Comparison of ENCODE assay signal across 10 cellular contexts in genomic region chr16:69691980-69692911, GRCh38. TPM values are rescaled to one million over a fixed set of nuclear protein-coding genes. Genes with fewer than 3 reads are reported as not detected.
DNase-seq lines count a peak whose midpoint lies in the region; ATAC-seq, FAIRE-seq and TF ChIP-seq lines count a peak whose summit lies in the region.
"Had no signal": no experiment of that assay in that cellular context is flagged by ENCODE, and none has a peak within 500 bp of the region (broad histone marks: within the 10 kb centered on the region; RNA-seq: fewer than 3 reads in every experiment).

No MANE protein-coding gene starts in this region.

- no peak overlapping the region for H3K23ac ChIP-seq in IMR-90 (ENCODE audit: low read depth, low read length)

- peaks cover 40% of the 10 kb centered on the region for H3K36me3 ChIP-seq in IMR-90 (ENCODE audit: control insufficient read depth, insufficient read depth, low read length)
- H3K36me3 ChIP-seq in pancreas: peaks cover 0 to 48% (median 28%) of the 10 kb centered on the region in 3 donors

- FAIRE-seq in pancreas (lab: Jason Lieb, UNC): no peak
- FAIRE-seq: A204.1 had no signal

- no peak overlapping the region for H3K4me2 ChIP-seq in IMR-90 (ENCODE audit: low read depth, low read length)

- H3K79me1 ChIP-seq in IMR-90 (ENCODE audit: low read depth in 1 of 2, low read length in 2 of 2): peaks cover 19 to 44% of the 10 kb centered on the region in 2 experiments

- no peak overlapping the region for H3K4ac ChIP-seq in IMR-90 (ENCODE audit: low read depth, low read length)

- peaks cover 18% of the 10 kb centered on the region; the same call in 1 of the 2 replicates for H4K20me1 ChIP-seq in IMR-90 (ENCODE audit: insufficient read depth, low read length)

- CTCF ChIA-PET in IMR-90 (lab: Yijun Ruan, JAX): no interaction called here

- no peak for TF ChIP-seq POLR2A in IMR-90 (IDR thresholded peaks at IDR 0.05; ENCODE audit: low read depth, low read length)

- peaks cover 12% of the 10 kb centered on the region for H3K4me1 Mint-ChIP-seq in chondrocyte (ENCODE audit: low read depth)

- intact Hi-C loops in IMR-90 (cut with micrococcal nuclease) (loop anchor here (5.0 to 10.0 kb wide), 2 partner anchors 107 to 295 kb away; no protein-coding TSS in a partner anchor), pancreas (cut with DNase I) (no loop called here)

- 100% methylated on average over 1 of the region's 4 CpGs; no CpG with 5 or more reads in 1 of the 2 experiments for WGBS in IMR-90 (ENCODE audit: extremely low coverage in 2 of 2, insufficient read length in 1 of 2), 2 experiments
- 82 to 89% methylated on average over 4 of the region's 4 CpGs for WGBS in pancreas, 2 donors

- no peak for TF ChIP-seq CTCF in IMR-90 (conservative IDR thresholded peaks at IDR 0.05; ENCODE audit: low read depth, low read length)
- TF ChIP-seq CTCF in chondrocyte (IDR thresholded peaks at IDR 0.05): no peak
- no peak for TF ChIP-seq CTCF in pancreas (IDR thresholded peaks at IDR 0.05)

- peaks cover 6% of the 10 kb centered on the region; the same call in 1 of the 2 replicates for H3K9me1 ChIP-seq in IMR-90 (ENCODE audit: insufficient read depth, low read length)

- no peak for DNase-seq in activated CD4-positive, CD25-positive, alpha-beta regulatory T cell treated with anti-CD3 and anti-CD28 coated beads, Interleukin-2, amount 50 U/mL, for 72 hours
- DNase-seq in IMR-90 (peak; percentile 73), chondrocyte (ENCODE audit: low spot score) (no peak), pons (ENCODE audit: low spot score) (peak; percentile 56), pancreas (no peak)
- DNase-seq in NK-92 treated with Interleukin-12 subunit alpha and Interleukin-12 subunit beta, amount 100 ng/mL, for 24 hours (lab: John Stamatoyannopoulos, UW): no peak

- H2BK5ac ChIP-seq in IMR-90 (ENCODE audit: low read depth, low read length, poor library complexity, severe bottlenecking): peak overlapping the region; percentile 67

- H2BK20ac ChIP-seq in IMR-90 (ENCODE audit: low read depth, low read length): no peak overlapping the region

- H4K91ac ChIP-seq in IMR-90 (ENCODE audit: insufficient read depth, low read depth, low read length): no peak overlapping the region

- H2BK15ac ChIP-seq in IMR-90 (ENCODE audit: low read depth, low read length): no peak overlapping the region

- H3K27ac ChIP-seq in IMR-90 (ENCODE audit: insufficient read depth, low read length) (no peak overlapping the region), pancreas (no peak overlapping the region)
- H3K27ac ChIP-seq: RWPE1 had no signal

- dilution Hi-C loops in IMR-90 (cut with HindIII; ENCODE audit: low sequenced_read_pairs, unreplicated experiment): no loop called here

- H2BK120ac ChIP-seq in IMR-90 (ENCODE audit: low read depth, low read length): no peak overlapping the region

- peak; percentile 90 to 98 for ATAC-seq in activated CD4-positive, CD25-positive, alpha-beta regulatory T cell treated with anti-CD3 and anti-CD28 coated beads, Interleukin-2, amount 50 U/mL, for 24 hours
- ATAC-seq in IMR-90 (ENCODE audit: low read depth) (peak; percentile 77), HG03097 (IDR thresholded peaks at IDR 0.05; ENCODE audit: low FRiP score, unreplicated experiment) (no peak), pancreas (no peak)

- H2AFZ ChIP-seq in IMR-90 (replicated peaks; ENCODE audit: low read length, poor library complexity): no peak overlapping the region

- 0 out of 2 replicates have a peak, but pooled peaks cover 2% of the 10 kb centered on the region for H3K4me1 ChIP-seq in IMR-90 (ENCODE audit: control insufficient read depth, insufficient read depth, low read length)
- H3K4me1 ChIP-seq in pancreas: no peaks in the 10 kb centered on the region

- no peaks in the 10 kb centered on the region for H3K27me3 Mint-ChIP-seq in chondrocyte (ENCODE audit: low read depth)

- no peak overlapping the region for H3K9ac ChIP-seq in IMR-90 (ENCODE audit: low read depth, low read length)

- no peak overlapping the region for H4K5ac ChIP-seq in IMR-90 (ENCODE audit: low read depth, low read length)

- H3K4me3 Mint-ChIP-seq in chondrocyte (ENCODE audit: unreplicated experiment): no peak overlapping the region

- peaks cover 38% of the 10 kb centered on the region for H3K36me3 Mint-ChIP-seq in chondrocyte (ENCODE audit: low read depth)

- H3K9me3 Mint-ChIP-seq in chondrocyte (ENCODE audit: low read depth): no peaks in the 10 kb centered on the region

- peak overlapping the region; percentile 46 for H3K27ac Mint-ChIP-seq in chondrocyte (ENCODE audit: unreplicated experiment)

- BruUV-seq in IMR-90 (replicated peaks; lab: Mats Ljungman, UMichigan): no TSS peak

- H2AK5ac ChIP-seq in IMR-90 (ENCODE audit: low read depth, low read length): no peak overlapping the region

- H3K9me3 ChIP-seq in IMR-90 (ENCODE audit: control insufficient read depth, insufficient read depth, low read length) (no peaks in the 10 kb centered on the region), pancreas (no peaks in the 10 kb centered on the region)

- in situ Hi-C loops in IMR-90 (cut with MboI; ENCODE audit: low sequenced_read_pairs): no loop called here

- H4K8ac ChIP-seq in IMR-90 (ENCODE audit: low read depth in 2 of 2, low read length in 2 of 2): no peak overlapping the region

- H3K4me3 ChIP-seq in IMR-90 (ENCODE audit: insufficient read depth, low read depth, low read length): no peak overlapping the region
- H3K4me3 ChIP-seq in pancreas: no peak overlapping the region

- H3K14ac ChIP-seq in IMR-90 (replicated peaks; ENCODE audit: low read depth, low read length): no peak overlapping the region

- no peak overlapping the region for H3K18ac ChIP-seq in IMR-90 (ENCODE audit: low read depth, low read length)

- no peak overlapping the region for H3K56ac ChIP-seq in IMR-90 (ENCODE audit: extremely low read depth, insufficient read depth, low read length)

- peak overlapping the region; percentile 22 for H2AK9ac ChIP-seq in IMR-90 (replicated peaks; ENCODE audit: low read depth, low read length, poor library complexity)

- no peak for TF ChIP-seq RAD21 in IMR-90 (IDR thresholded peaks at IDR 0.05; ENCODE audit: low read length)

- POLR2A ChIA-PET in IMR-90 (lab: Charles Lee; ENCODE audit: unreplicated experiment): no interaction called here

- no peaks in the 10 kb centered on the region for H3K27me3 ChIP-seq in IMR-90 (ENCODE audit: control insufficient read depth, insufficient read depth, low read length)
- H3K27me3 ChIP-seq in pancreas: no peaks in the 10 kb centered on the region

TF ChIP-seq in IMR-90, 13 proteins besides CTCF, POLR2A, EP300 and RAD21:
- TF ChIP-seq USF2 (IDR thresholded peaks at IDR 0.05; ENCODE audit: low read depth, low read length) (no peak), MAFK (IDR thresholded peaks at IDR 0.05; ENCODE audit: low read depth, low read length) (no peak), RFX5 (IDR thresholded peaks at IDR 0.05; ENCODE audit: low read depth, low read length) (no peak), SMC3 (IDR thresholded peaks at IDR 0.05; ENCODE audit: low read depth, low read length) (no peak), CEBPB (IDR thresholded peaks at IDR 0.05; ENCODE audit: low read depth, low read length) (no peak), NFE2L2 (IDR thresholded peaks at IDR 0.05; ENCODE audit: low read depth, low read length) (no peak)
TF ChIP-seq in IMR-90: peak in this region for 0.

RNA-seq across cellular contexts. Expression of gene NQO1, which starts 34.1 kb away (rescaled TPM):
- total RNA-seq in IMR-90 (2012; rRNA removed) (404 and 426 TPM in 2 replicates), chondrocyte (64.3 to 345 TPM (median 68.8 TPM) in 3 replicates), pancreas (1 to 10 TPM; 1.2 to 6.0 (median 4.9) TPM)
- polyA plus RNA-seq in IMR-90 (2012; rRNA removed) (266 and 304 TPM in 2 replicates), pancreas (1 to 10 TPM; 3.8 to 7.3 TPM)
- 178 and 231 TPM in 2 replicates for polyA plus RNA-seq in IMR-90 (2012; cell fraction: cytosol; rRNA removed)
- 57.1 and 94.2 TPM in 2 replicates for polyA plus RNA-seq in IMR-90 (2012; cell fraction: nucleus; rRNA removed; ENCODE audit: low replicate concordance)

Comparison
In these comparisons a context has a peak if more than half of its experiments do, and no peak if none do; other contexts are left out.
1. ATAC-seq: peak in activated CD4-positive, CD25-positive, alpha-beta regulatory T cell treated with anti-CD3 and anti-CD28 coated beads, Interleukin-2, amount 50 U/mL, for 24 hours (2 of 2) and IMR-90 (single experiment); none in HG03097 (single experiment) and pancreas (0 of 4).
2. DNase-seq: peak in IMR-90 (single experiment) and pons (single experiment); none in activated CD4-positive, CD25-positive, alpha-beta regulatory T cell treated with anti-CD3 and anti-CD28 coated beads, Interleukin-2, amount 50 U/mL, for 72 hours (single experiment), chondrocyte (single experiment), pancreas (0 of 6) and NK-92 treated with Interleukin-12 subunit alpha and Interleukin-12 subunit beta, amount 100 ng/mL, for 24 hours (single experiment).